In genomic region chr3:124774841-124775402, GRCh38 we compare ENCODE assay signal across 1 cellular context.
TF ChIP-seq lines count a peak whose summit lies in the region.

No MANE protein-coding gene starts in this region.

TF ChIP-seq in HCT116, 20 proteins besides CTCF, POLR2A, EP300 and RAD21 (continued from another document):
- TF ChIP-seq REST (IDR thresholded peaks at IDR 0.05; ENCODE audit: low read depth): no peak
- TF ChIP-seq JUND (IDR thresholded peaks at IDR 0.05): no peak
- TF ChIP-seq MAX (IDR thresholded peaks at IDR 0.05): no peak
- TF ChIP-seq ELF1 (IDR thresholded peaks at IDR 0.05; ENCODE audit: borderline replicate concordance, low read depth): no peak
- TF ChIP-seq EZH2phosphoT487 (IDR thresholded peaks at IDR 0.05; ENCODE audit: borderline replicate concordance): no peak
- no peak for TF ChIP-seq ATF3 (IDR thresholded peaks at IDR 0.05)
- no peak for TF ChIP-seq EGR1 (IDR thresholded peaks at IDR 0.05; ENCODE audit: low read depth)
- TF ChIP-seq CEBPB (IDR thresholded peaks at IDR 0.05; ENCODE audit: low read depth): no peak
